Comparison of ENCODE assay signal across 11 cellular contexts in genomic region chr16:11087691-11088431, GRCh38.
A peak's percentile ranks its signal among the peaks of the same experiment; 100 is the strongest.
DNase-seq lines count a peak whose midpoint lies in the region; ATAC-seq and TF ChIP-seq lines count a peak whose summit lies in the region.
"Had no signal": no experiment of that assay in that cellular context is flagged by ENCODE, and none has a peak within 500 bp of the region (broad histone marks: within the 10 kb centered on the region; RNA-seq: fewer than 3 reads in every experiment).

No MANE protein-coding gene starts in this region.

- CTCF ChIA-PET in activated CD4-positive, alpha-beta memory T cell treated with anti-CD3 and anti-CD28 coated beads, Interleukin-2, amount 10 ng/mL, durations not matched to agents 7 days and 5 days (lab: Charles Lee): interaction anchor here (0.6 to 1.9 kb wide), 9 partner anchors 9 to 168 kb away, joined by 3 to 18 read pairs (median 4); partner anchors contain the start of gene SOCS1

- H3K4me1 Mint-ChIP-seq in activated CD4-positive, alpha-beta memory T cell treated with anti-CD3 and anti-CD28 coated beads, Interleukin-2, amount 10 ng/mL, durations not matched to agents 7 days and 5 days: peaks cover 72% of the 10 kb centered on the region

- no peaks in the 10 kb centered on the region for H3K9me3 Mint-ChIP-seq in activated CD4-positive, alpha-beta memory T cell treated with anti-CD3 and anti-CD28 coated beads, Interleukin-2, amount 10 ng/mL, durations not matched to agents 7 days and 5 days
- H3K9me3 Mint-ChIP-seq: brain had no signal

- peaks cover 0 to 43% (median 0%) of the 10 kb centered on the region in 9 donors for H3K36me3 ChIP-seq in heart right ventricle
- H3K36me3 ChIP-seq in transverse colon: no peaks in the 10 kb centered on the region
- no peaks in the 10 kb centered on the region for H3K36me3 ChIP-seq in testis (ENCODE audit: low read depth, missing control alignments)

- TF ChIP-seq POLR2A in transverse colon (IDR thresholded peaks at IDR 0.05) (no peak), testis (IDR thresholded peaks at IDR 0.05) (no peak)

- POLR2A ChIA-PET in activated CD4-positive, alpha-beta memory T cell treated with anti-CD3 and anti-CD28 coated beads, Interleukin-2, amount 10 ng/mL, durations not matched to agents 7 days and 5 days (lab: Charles Lee): interaction anchor here (0.6 to 9.6 kb wide), 15 partner anchors 9 to 167 kb away, joined by 3 to 89 read pairs (median 4); partner anchors contain the start of gene SOCS1

- H3K4me3 ChIP-seq in heart right ventricle (no peak overlapping the region), transverse colon (no peak overlapping the region), testis (no peak overlapping the region)

- no peak overlapping the region for H3K4me3 Mint-ChIP-seq in activated CD4-positive, alpha-beta memory T cell treated with anti-CD3 and anti-CD28 coated beads, Interleukin-2, amount 10 ng/mL, durations not matched to agents 7 days and 5 days
- H3K4me3 Mint-ChIP-seq: brain had no signal

- no peaks in the 10 kb centered on the region for H3K27me3 ChIP-seq in heart right ventricle
- H3K27me3 ChIP-seq in transverse colon: no peaks in the 10 kb centered on the region
- no peaks in the 10 kb centered on the region for H3K27me3 ChIP-seq in testis

- peak overlapping the region; percentile 76 for H3K27ac Mint-ChIP-seq in activated CD4-positive, alpha-beta memory T cell treated with anti-CD3 and anti-CD28 coated beads, Interleukin-2, amount 10 ng/mL, durations not matched to agents 7 days and 5 days

- 91 to 92% methylated on average over 9 of the region's 9 CpGs for WGBS in heart right ventricle, 2 donors
- 85% methylated on average over 7 of the region's 9 CpGs; no CpG with 5 or more reads in 1 of the 2 donors for WGBS in transverse colon (ENCODE audit: low coverage in 1 of 2), 2 donors
- 79 to 81% methylated on average over 5 to 9 of the region's 9 CpGs for WGBS in testis, 2 donors

- peaks cover 31% of the 10 kb centered on the region for H3K36me3 Mint-ChIP-seq in activated CD4-positive, alpha-beta memory T cell treated with anti-CD3 and anti-CD28 coated beads, Interleukin-2, amount 10 ng/mL, durations not matched to agents 7 days and 5 days (ENCODE audit: low read depth)

- H3K9me3 ChIP-seq in heart right ventricle (no peaks in the 10 kb centered on the region), transverse colon (no peaks in the 10 kb centered on the region), testis (no peaks in the 10 kb centered on the region)

- DNase-seq in cardiac septum (ENCODE audit: low spot score): peak; percentile 33
- DNase-seq in heart right ventricle: no peak
- DNase-seq in activated CD4-positive, alpha-beta memory T cell treated with anti-CD3 and anti-CD28 coated beads, Interleukin-2, amount 10 ng/mL, durations not matched to agents 7 days and 5 days: peak; percentile 52
- peak; percentile 51 for DNase-seq in iPS-NIHi11 (ENCODE audit: low spot score)
- DNase-seq in transverse colon: no peak
- no peak for DNase-seq in testis
- no peak for DNase-seq in kidney glomerular epithelial cell (lab: John Stamatoyannopoulos, UW)
- DNase-seq: activated CD4-positive, CD25-positive, alpha-beta regulatory T cell had no signal

- ATAC-seq in heart right ventricle (no peak), GM21576 (IDR thresholded peaks at IDR 0.05; ENCODE audit: unreplicated experiment) (no peak)
- ATAC-seq: esophagus mucosa had no signal

- H3K4me1 ChIP-seq in heart right ventricle (peaks cover 0 to 13% (median 0%) of the 10 kb centered on the region in 9 donors), transverse colon (peaks cover 16 to 38% (median 26%) of the 10 kb centered on the region in 4 donors), testis (no peaks in the 10 kb centered on the region)

- no peak for TF ChIP-seq EP300 in transverse colon (IDR thresholded peaks at IDR 0.05; ENCODE audit: low read depth)

- no peaks in the 10 kb centered on the region for H3K27me3 Mint-ChIP-seq in activated CD4-positive, alpha-beta memory T cell treated with anti-CD3 and anti-CD28 coated beads, Interleukin-2, amount 10 ng/mL, durations not matched to agents 7 days and 5 days
- H3K27me3 Mint-ChIP-seq: brain had no signal

- in situ Hi-C loops in transverse colon (cut with MboI; ENCODE audit: low pct_ligation_motif_present in 1 of 4, low pct_unique_long_range_greater_than_20kb in 1 of 4, low sequenced_read_pairs in 3 of 4): no loop called here

- TF ChIP-seq CTCF in heart right ventricle (IDR thresholded peaks at IDR 0.05) (no peak), transverse colon (IDR thresholded peaks at IDR 0.05) (no peak), testis (IDR thresholded peaks at IDR 0.05) (no peak)

- intact Hi-C loops in cardiac septum (cut with DNase I) (no loop called here), heart right ventricle (cut with DNase I) (no loop called here), transverse colon (cut with DNase I; ENCODE audit: low total_unique reads) (no loop called here), testis (cut with DNase I; ENCODE audit: low total_unique reads) (no loop called here)

- H3K27ac ChIP-seq in heart right ventricle (peak overlapping the region in 1 of 10 donors; percentile 6), transverse colon (peak overlapping the region in 3 of 4 donors; percentile 31 to 76 (median 63)), testis (no peak overlapping the region)

Comparison
In these comparisons a context has a peak if more than half of its experiments do, and no peak if none do; other contexts are left out.
1. DNase-seq: peak in cardiac septum (single experiment), activated CD4-positive, alpha-beta memory T cell treated with anti-CD3 and anti-CD28 coated beads, Interleukin-2, amount 10 ng/mL, durations not matched to agents 7 days and 5 days (single experiment) and iPS-NIHi11 (single experiment); none in heart right ventricle (0 of 2), transverse colon (single experiment), testis (single experiment) and kidney glomerular epithelial cell (single experiment).
2. H3K27ac ChIP-seq: peak in transverse colon (3 of 4); none in testis (0 of 2).